17 cellular contexts compared by ENCODE assay signal in the genomic region with DNA sequence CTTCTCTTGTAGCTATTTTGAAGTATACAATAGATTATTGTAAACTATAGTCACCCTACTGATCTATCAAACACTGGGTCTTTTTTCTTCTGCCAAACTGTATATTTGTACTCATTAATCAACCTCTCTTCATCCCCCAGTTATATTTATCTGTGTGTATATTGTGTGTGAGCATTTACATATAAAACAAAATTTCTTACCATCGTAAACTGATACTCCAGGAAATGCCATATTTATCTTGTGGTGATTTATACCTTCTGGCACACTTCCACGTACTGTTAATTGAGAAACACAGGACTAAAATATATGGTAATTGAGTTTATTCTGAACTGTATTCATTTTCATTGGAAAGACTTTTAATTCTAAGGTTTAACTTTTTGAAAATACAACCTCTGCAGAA. TPM values are rescaled to one million over a fixed set of nuclear protein-coding genes. Genes with fewer than 3 reads are reported as not detected.
DNase-seq lines count a peak whose midpoint lies in the region; ATAC-seq and TF ChIP-seq lines count a peak whose summit lies in the region.
"Had no signal": no experiment of that assay in that cellular context is flagged by ENCODE, and none has a peak within 500 bp of the region (broad histone marks: within the 10 kb centered on the region; RNA-seq: fewer than 3 reads in every experiment).

No MANE protein-coding gene starts in this region.

- H3K36me3 ChIP-seq in spleen (peaks cover 0 to 76% (median 0%) of the 10 kb centered on the region in 6 donors), adrenal gland (replicated peaks in 1 of 2) (no peaks in the 10 kb centered on the region)

- POLR2A ChIA-PET in WTC11 (lab: Charles Lee), result no interaction called here

- H3K4me1 Mint-ChIP-seq in WTC11, result peaks cover 14% of the 10 kb centered on the region
- H3K4me1 Mint-ChIP-seq: activated CD4-positive, alpha-beta T cell treated with anti-CD3 and anti-CD28 coated beads for 36 hours; activated naive CD4-positive, alpha-beta T cell treated with anti-CD3 and anti-CD28 coated beads, Interleukin-2, amount 50 U/mL, for 24 hours had no signal

- TF ChIP-seq POLR2A in spleen (IDR thresholded peaks at IDR 0.05), result no peak
- no peak for TF ChIP-seq POLR2A in adrenal gland (IDR thresholded peaks at IDR 0.05)

- DNase-seq in DMS153 (lab: John Stamatoyannopoulos, UW) (peak; percentile 36), NCI-H1436 (lab: John Stamatoyannopoulos, UW) (peak; percentile 51), amniotic epithelial cell (ENCODE audit: low read depth) (peak; percentile 50), iris pigment epithelial cell (ENCODE audit: low read depth) (peak; percentile 53), spleen (no peak), adrenal gland (no peak), WTC11 (ENCODE audit: low spot score) (no peak)
- DNase-seq: activated CD4-positive, alpha-beta T cell treated with anti-CD3 and anti-CD28 coated beads for 36 hours; activated CD8-positive, alpha-beta memory T cell treated with anti-CD3 and anti-CD28 coated beads, Interleukin-2, amount 50 U/mL, for 48 hours; central memory CD4-positive, alpha-beta T cell; islet precursor cell; NCI-H524; occipital lobe; RPMI8226; stimulated activated naive CD4-positive, alpha-beta T cell had no signal

- peaks cover 18% of the 10 kb centered on the region for H3K36me3 Mint-ChIP-seq in WTC11
- H3K36me3 Mint-ChIP-seq: activated naive CD4-positive, alpha-beta T cell treated with anti-CD3 and anti-CD28 coated beads, Interleukin-2, amount 50 U/mL, for 24 hours had no signal

- no peak overlapping the region for H3K27ac ChIP-seq in spleen
- H3K27ac ChIP-seq in adrenal gland, result no peak overlapping the region

- intact Hi-C loops in spleen (cut with DNase I; ENCODE audit: low total_unique reads) (no loop called here), adrenal gland (cut with DNase I) (no loop called here)

- WGBS in spleen, 5 donors, result 45 to 65% (median 63%) methylated on average over 2 of the region's 2 CpGs
- WGBS in adrenal gland, 4 donors, result 33 to 46% (median 37%) methylated on average over 2 of the region's 2 CpGs

- no peak for ATAC-seq in GM18909 (IDR thresholded peaks at IDR 0.05; ENCODE audit: poor library complexity, unreplicated experiment)
- ATAC-seq in WTC11, result no peak
- ATAC-seq: activated CD4-positive, alpha-beta T cell treated with anti-CD3 and anti-CD28 coated beads for 36 hours had no signal

- no peak overlapping the region for H3K4me3 ChIP-seq in spleen
- H3K4me3 ChIP-seq in adrenal gland, result no peak overlapping the region

- no peaks in the 10 kb centered on the region for H3K27me3 Mint-ChIP-seq in WTC11 (ENCODE audit: low read depth)
- H3K27me3 Mint-ChIP-seq: activated CD4-positive, alpha-beta T cell treated with anti-CD3 and anti-CD28 coated beads for 36 hours; activated naive CD4-positive, alpha-beta T cell treated with anti-CD3 and anti-CD28 coated beads, Interleukin-2, amount 50 U/mL, for 24 hours had no signal

- no peak for TF ChIP-seq CTCF in spleen (IDR thresholded peaks at IDR 0.05 in 8 of 11, conservative IDR thresholded peaks at IDR 0.05 in 3 of 11)
- TF ChIP-seq CTCF in adrenal gland (IDR thresholded peaks at IDR 0.05), result no peak
- no peak for TF ChIP-seq CTCF in WTC11 (IDR thresholded peaks at IDR 0.05)

- no peaks in the 10 kb centered on the region for H3K9me3 Mint-ChIP-seq in WTC11
- H3K9me3 Mint-ChIP-seq: activated naive CD4-positive, alpha-beta T cell treated with anti-CD3 and anti-CD28 coated beads, Interleukin-2, amount 50 U/mL, for 24 hours had no signal

- H3K9me3 ChIP-seq in spleen (no peaks in the 10 kb centered on the region), adrenal gland (replicated peaks in 1 of 3) (no peaks in the 10 kb centered on the region)

- CTCF ChIA-PET in WTC11 (lab: Charles Lee), result no interaction called here

- no peak overlapping the region for H3K27ac Mint-ChIP-seq in WTC11
- H3K27ac Mint-ChIP-seq: activated CD4-positive, alpha-beta T cell treated with anti-CD3 and anti-CD28 coated beads for 36 hours; activated naive CD4-positive, alpha-beta T cell treated with anti-CD3 and anti-CD28 coated beads, Interleukin-2, amount 50 U/mL, for 24 hours had no signal

- H3K4me3 Mint-ChIP-seq in WTC11, result no peak overlapping the region
- H3K4me3 Mint-ChIP-seq: activated CD4-positive, alpha-beta T cell treated with anti-CD3 and anti-CD28 coated beads for 36 hours; activated naive CD4-positive, alpha-beta T cell treated with anti-CD3 and anti-CD28 coated beads, Interleukin-2, amount 50 U/mL, for 24 hours had no signal

- H3K4me1 ChIP-seq in spleen (no peaks in the 10 kb centered on the region), adrenal gland (replicated peaks in 1 of 2) (no peaks in the 10 kb centered on the region)

- H3K27me3 ChIP-seq in spleen (replicated peaks in 1 of 7), result no peaks in the 10 kb centered on the region
- H3K27me3 ChIP-seq in adrenal gland, result no peaks in the 10 kb centered on the region

TF ChIP-seq in WTC11, 78 proteins besides CTCF, POLR2A, EP300 and RAD21:
- no peak for TF ChIP-seq CREM (CRISPR knock-in tag; IDR thresholded peaks at IDR 0.05)
- TF ChIP-seq ZNF425 (CRISPR knock-in tag; conservative IDR thresholded peaks at IDR 0.05), result no peak
- no peak for TF ChIP-seq CDX4 (CRISPR knock-in tag; IDR thresholded peaks at IDR 0.05; ENCODE audit: borderline replicate concordance)
- TF ChIP-seq ZNF219 (CRISPR knock-in tag; IDR thresholded peaks at IDR 0.05; ENCODE audit: borderline replicate concordance), result no peak
- TF ChIP-seq, protein P1, sequence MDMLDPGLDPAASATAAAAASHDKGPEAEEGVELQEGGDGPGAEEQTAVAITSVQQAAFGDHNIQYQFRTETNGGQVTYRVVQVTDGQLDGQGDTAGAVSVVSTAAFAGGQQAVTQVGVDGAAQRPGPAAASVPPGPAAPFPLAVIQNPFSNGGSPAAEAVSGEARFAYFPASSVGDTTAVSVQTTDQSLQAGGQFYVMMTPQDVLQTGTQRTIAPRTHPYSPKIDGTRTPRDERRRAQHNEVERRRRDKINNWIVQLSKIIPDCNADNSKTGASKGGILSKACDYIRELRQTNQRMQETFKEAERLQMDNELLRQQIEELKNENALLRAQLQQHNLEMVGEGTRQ (CRISPR knock-in tag; IDR thresholded peaks at IDR 0.05), result no peak
- no peak for TF ChIP-seq FOXK1 (CRISPR knock-in tag; IDR thresholded peaks at IDR 0.05)
- TF ChIP-seq TEAD4 (CRISPR knock-in tag; IDR thresholded peaks at IDR 0.05), result no peak
- TF ChIP-seq JAZF1 (CRISPR knock-in tag; IDR thresholded peaks at IDR 0.05), result no peak
- no peak for TF ChIP-seq ZNF416 (CRISPR knock-in tag; IDR thresholded peaks at IDR 0.05)
- TF ChIP-seq SP1 (CRISPR knock-in tag; conservative IDR thresholded peaks at IDR 0.05), result no peak
- TF ChIP-seq ZNF263 (CRISPR knock-in tag; IDR thresholded peaks at IDR 0.05; ENCODE audit: low read depth), result no peak
- TF ChIP-seq TCF7 (CRISPR knock-in tag; IDR thresholded peaks at IDR 0.05; ENCODE audit: low read depth), result no peak
- TF ChIP-seq USF1 (CRISPR knock-in tag; IDR thresholded peaks at IDR 0.05), result no peak
- TF ChIP-seq FOXJ3 (CRISPR knock-in tag; IDR thresholded peaks at IDR 0.05; ENCODE audit: borderline replicate concordance), result no peak
- TF ChIP-seq FOXP1 (CRISPR knock-in tag; IDR thresholded peaks at IDR 0.05; ENCODE audit: borderline replicate concordance), result no peak

RNA-seq across cellular contexts. Expression of gene ANLN, which starts 18.9 kb away (rescaled TPM):
- total RNA-seq in spleen (10 to 100 TPM in 2 of 7 donors, 1 to 10 TPM in 5; 1.7 to 14.9 (median 5.1) TPM), adrenal gland (1 to 10 TPM; 2.0 to 9.0 (median 2.4) TPM), WTC11 (2021) (72.8 to 81.1 TPM (median 73.3 TPM) in 3 replicates)
- polyA plus RNA-seq in spleen (1 to 10 TPM in 2 of 3 donors, under 1 TPM in 1; 0.91 to 2.1 (median 1.4) TPM), adrenal gland (1 to 10 TPM in 1 of 3 donors, under 1 TPM in 2; 0.20 to 2.7 (median 0.24) TPM)

Comparison
In these comparisons a context has a peak if more than half of its experiments do, and no peak if none do; other contexts are left out.
1. DNase-seq: peak in DMS153 (single experiment), NCI-H1436 (single experiment), amniotic epithelial cell (single experiment) and iris pigment epithelial cell (single experiment); none in spleen (single experiment), adrenal gland (0 of 7) and WTC11 (single experiment).